Comparison of ENCODE assay signal across 1 cellular context in the genomic region with DNA sequence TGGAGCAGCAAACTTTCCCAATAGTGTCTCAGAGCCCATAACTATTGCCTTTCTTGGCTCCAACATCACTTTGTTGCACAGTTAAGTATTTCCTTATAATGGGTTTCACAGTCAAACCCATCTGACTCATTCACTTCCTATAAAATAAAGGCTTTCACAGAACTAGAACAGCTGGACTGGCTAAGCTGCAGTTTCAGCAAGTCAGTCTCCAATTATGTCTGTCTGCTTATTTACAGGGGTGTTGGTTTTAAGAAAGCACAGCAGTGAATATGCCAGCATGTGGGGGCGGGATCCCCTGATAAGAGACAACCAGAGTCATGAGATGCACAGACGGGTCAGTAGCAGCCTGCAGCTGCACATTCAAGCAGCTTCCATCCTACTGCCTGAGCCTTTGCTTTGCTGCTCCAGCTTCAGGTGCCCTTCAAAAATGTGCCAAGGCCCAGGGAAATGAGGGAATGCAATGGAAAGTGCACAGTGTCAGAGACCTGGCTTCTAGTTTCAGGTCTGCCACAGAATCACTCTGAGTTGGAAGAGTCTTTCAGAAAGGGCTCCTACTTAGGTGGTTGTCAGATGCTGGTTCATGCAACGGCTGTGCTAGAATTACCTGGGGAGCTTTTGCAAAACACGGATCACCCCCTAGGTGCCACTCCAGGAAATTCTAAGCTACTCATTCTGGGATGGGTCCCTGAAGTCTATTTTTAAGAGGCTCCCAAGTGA.
TF ChIP-seq lines count a peak whose summit lies in the region.

No MANE protein-coding gene starts in this region.

TF ChIP-seq in SK-N-SH treated with all-trans-retinoic acid at 6 μM for 48 hours, 23 proteins besides CTCF, POLR2A, EP300 and RAD21 (continued from another document):
- TF ChIP-seq, protein P1, sequence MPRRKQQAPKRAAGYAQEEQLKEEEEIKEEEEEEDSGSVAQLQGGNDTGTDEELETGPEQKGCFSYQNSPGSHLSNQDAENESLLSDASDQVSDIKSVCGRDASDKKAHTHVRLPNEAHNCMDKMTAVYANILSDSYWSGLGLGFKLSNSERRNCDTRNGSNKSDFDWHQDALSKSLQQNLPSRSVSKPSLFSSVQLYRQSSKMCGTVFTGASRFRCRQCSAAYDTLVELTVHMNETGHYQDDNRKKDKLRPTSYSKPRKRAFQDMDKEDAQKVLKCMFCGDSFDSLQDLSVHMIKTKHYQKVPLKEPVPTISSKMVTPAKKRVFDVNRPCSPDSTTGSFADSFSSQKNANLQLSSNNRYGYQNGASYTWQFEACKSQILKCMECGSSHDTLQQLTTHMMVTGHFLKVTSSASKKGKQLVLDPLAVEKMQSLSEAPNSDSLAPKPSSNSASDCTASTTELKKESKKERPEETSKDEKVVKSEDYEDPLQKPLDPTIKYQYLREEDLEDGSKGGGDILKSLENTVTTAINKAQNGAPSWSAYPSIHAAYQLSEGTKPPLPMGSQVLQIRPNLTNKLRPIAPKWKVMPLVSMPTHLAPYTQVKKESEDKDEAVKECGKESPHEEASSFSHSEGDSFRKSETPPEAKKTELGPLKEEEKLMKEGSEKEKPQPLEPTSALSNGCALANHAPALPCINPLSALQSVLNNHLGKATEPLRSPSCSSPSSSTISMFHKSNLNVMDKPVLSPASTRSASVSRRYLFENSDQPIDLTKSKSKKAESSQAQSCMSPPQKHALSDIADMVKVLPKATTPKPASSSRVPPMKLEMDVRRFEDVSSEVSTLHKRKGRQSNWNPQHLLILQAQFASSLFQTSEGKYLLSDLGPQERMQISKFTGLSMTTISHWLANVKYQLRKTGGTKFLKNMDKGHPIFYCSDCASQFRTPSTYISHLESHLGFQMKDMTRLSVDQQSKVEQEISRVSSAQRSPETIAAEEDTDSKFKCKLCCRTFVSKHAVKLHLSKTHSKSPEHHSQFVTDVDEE (CRISPR knock-in tag; IDR thresholded peaks at IDR 0.05), result no peak
- TF ChIP-seq, protein P2, sequence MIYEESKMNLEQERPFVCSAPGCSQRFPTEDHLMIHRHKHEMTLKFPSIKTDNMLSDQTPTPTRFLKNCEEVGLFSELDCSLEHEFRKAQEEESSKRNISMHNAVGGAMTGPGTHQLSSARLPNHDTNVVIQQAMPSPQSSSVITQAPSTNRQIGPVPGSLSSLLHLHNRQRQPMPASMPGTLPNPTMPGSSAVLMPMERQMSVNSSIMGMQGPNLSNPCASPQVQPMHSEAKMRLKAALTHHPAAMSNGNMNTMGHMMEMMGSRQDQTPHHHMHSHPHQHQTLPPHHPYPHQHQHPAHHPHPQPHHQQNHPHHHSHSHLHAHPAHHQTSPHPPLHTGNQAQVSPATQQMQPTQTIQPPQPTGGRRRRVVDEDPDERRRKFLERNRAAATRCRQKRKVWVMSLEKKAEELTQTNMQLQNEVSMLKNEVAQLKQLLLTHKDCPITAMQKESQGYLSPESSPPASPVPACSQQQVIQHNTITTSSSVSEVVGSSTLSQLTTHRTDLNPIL (CRISPR knock-in tag; IDR thresholded peaks at IDR 0.05; ENCODE audit: low read depth), result no peak
- TF ChIP-seq, protein P3, sequence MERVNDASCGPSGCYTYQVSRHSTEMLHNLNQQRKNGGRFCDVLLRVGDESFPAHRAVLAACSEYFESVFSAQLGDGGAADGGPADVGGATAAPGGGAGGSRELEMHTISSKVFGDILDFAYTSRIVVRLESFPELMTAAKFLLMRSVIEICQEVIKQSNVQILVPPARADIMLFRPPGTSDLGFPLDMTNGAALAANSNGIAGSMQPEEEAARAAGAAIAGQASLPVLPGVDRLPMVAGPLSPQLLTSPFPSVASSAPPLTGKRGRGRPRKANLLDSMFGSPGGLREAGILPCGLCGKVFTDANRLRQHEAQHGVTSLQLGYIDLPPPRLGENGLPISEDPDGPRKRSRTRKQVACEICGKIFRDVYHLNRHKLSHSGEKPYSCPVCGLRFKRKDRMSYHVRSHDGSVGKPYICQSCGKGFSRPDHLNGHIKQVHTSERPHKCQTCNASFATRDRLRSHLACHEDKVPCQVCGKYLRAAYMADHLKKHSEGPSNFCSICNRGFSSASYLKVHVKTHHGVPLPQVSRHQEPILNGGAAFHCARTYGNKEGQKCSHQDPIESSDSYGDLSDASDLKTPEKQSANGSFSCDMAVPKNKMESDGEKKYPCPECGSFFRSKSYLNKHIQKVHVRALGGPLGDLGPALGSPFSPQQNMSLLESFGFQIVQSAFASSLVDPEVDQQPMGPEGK (CRISPR knock-in tag; IDR thresholded peaks at IDR 0.05; ENCODE audit: borderline replicate concordance), result no peak
- TF ChIP-seq PPARA (CRISPR knock-in tag; IDR thresholded peaks at IDR 0.05; ENCODE audit: borderline replicate concordance) (no peak), ZFP3 (CRISPR knock-in tag; IDR thresholded peaks at IDR 0.05) (no peak), ISL1 (CRISPR knock-in tag; IDR thresholded peaks at IDR 0.05) (no peak), GLIS3 (CRISPR knock-in tag; IDR thresholded peaks at IDR 0.05) (no peak), ZNF8 (CRISPR knock-in tag; IDR thresholded peaks at IDR 0.05) (no peak), ZC3H10 (CRISPR knock-in tag; IDR thresholded peaks at IDR 0.05) (no peak)
